In genomic region chr20:17859002-17859615, GRCh38 we compare ENCODE assay signal across 9 cellular contexts.
DNase-seq lines count a peak whose midpoint lies in the region; ATAC-seq lines count a peak whose summit lies in the region.
"Had no signal": no experiment of that assay in that cellular context is flagged by ENCODE, and none has a peak within 500 bp of the region (broad histone marks: within the 10 kb centered on the region; RNA-seq: fewer than 3 reads in every experiment).

No MANE protein-coding gene starts in this region.

- no peaks in the 10 kb centered on the region for H3K9me3 Mint-ChIP-seq in stimulated activated effector memory CD8-positive, alpha-beta T cell treated with anti-CD3 and anti-CD28 coated beads, Interleukin-12 subunit alpha, Interleukin-12 subunit beta, amount 100 ng/mL, for 72 hours

- peaks cover 54% of the 10 kb centered on the region for H3K4me1 Mint-ChIP-seq in stimulated activated effector memory CD8-positive, alpha-beta T cell treated with anti-CD3 and anti-CD28 coated beads, Interleukin-12 subunit alpha, Interleukin-12 subunit beta, amount 100 ng/mL, for 72 hours

- peak overlapping the region; percentile 32 for H3K27ac Mint-ChIP-seq in stimulated activated effector memory CD8-positive, alpha-beta T cell treated with anti-CD3 and anti-CD28 coated beads, Interleukin-12 subunit alpha, Interleukin-12 subunit beta, amount 100 ng/mL, for 72 hours

- no peaks in the 10 kb centered on the region for H3K36me3 Mint-ChIP-seq in stimulated activated effector memory CD8-positive, alpha-beta T cell treated with anti-CD3 and anti-CD28 coated beads, Interleukin-12 subunit alpha, Interleukin-12 subunit beta, amount 100 ng/mL, for 72 hours

- DNase-seq in NCI-H2029 (lab: John Stamatoyannopoulos, UW) = peak; percentile 18
- no peak for DNase-seq in NCI-H2029 treated with DMSO at 0.1 percent for 48 hours (lab: John Stamatoyannopoulos, UW)
- peak; percentile 71 for DNase-seq in SW480 (ENCODE audit: low spot score)
- DNase-seq in stimulated activated effector memory CD8-positive, alpha-beta T cell treated with anti-CD3 and anti-CD28 coated beads, Interleukin-12 subunit alpha, Interleukin-12 subunit beta, amount 100 ng/mL, for 72 hours (ENCODE audit: low spot score in 2 of 2) = peak in 1 of 2 donors; percentile 16
- no peak for DNase-seq in HUDEP-2 (lab: John Stamatoyannopoulos, UW; ENCODE audit: unreplicated experiment in 76 of 76)
- no peak for DNase-seq in KBM-7
- DNase-seq: 8988T had no signal

- H3K4me3 Mint-ChIP-seq in stimulated activated effector memory CD8-positive, alpha-beta T cell treated with anti-CD3 and anti-CD28 coated beads, Interleukin-12 subunit alpha, Interleukin-12 subunit beta, amount 100 ng/mL, for 72 hours = peak overlapping the region; percentile 39

- in situ Hi-C loops in KBM-7 (cut with MboI; ENCODE audit: low pct_unique_long_range_greater_than_20kb, low sequenced_read_pairs) = no loop called here

- ATAC-seq in HG02588 (IDR thresholded peaks at IDR 0.05; ENCODE audit: unreplicated experiment) = peak; percentile 36
- peak; percentile 58 for ATAC-seq in stimulated activated effector memory CD8-positive, alpha-beta T cell treated with anti-CD3 and anti-CD28 coated beads, Interleukin-12 subunit alpha, Interleukin-12 subunit beta, amount 100 ng/mL, for 72 hours
- no peak for ATAC-seq in HG02884 (IDR thresholded peaks at IDR 0.05; ENCODE audit: unreplicated experiment)

Comparison
In these comparisons a context has a peak if more than half of its experiments do, and no peak if none do; other contexts are left out.
1. DNase-seq: peak in NCI-H2029 (single experiment) and SW480 (single experiment); none in NCI-H2029 treated with DMSO at 0.1 percent for 48 hours (single experiment), HUDEP-2 (0 of 76) and KBM-7 (single experiment).